ENCODE assay signal across 9 cellular contexts in genomic region chr2:200383380-200384110, GRCh38.
DNase-seq lines count a peak whose midpoint lies in the region; ATAC-seq, FAIRE-seq and TF ChIP-seq lines count a peak whose summit lies in the region.
"Had no signal": no experiment of that assay in that cellular context is flagged by ENCODE, and none has a peak within 500 bp of the region (broad histone marks: within the 10 kb centered on the region; RNA-seq: fewer than 3 reads in every experiment).

No MANE protein-coding gene starts in this region.

- no peak overlapping the region for H3K27ac Mint-ChIP-seq in activated B cell treated with CpG ODN at 0.5 μM for 24 hours
- peak overlapping the region; percentile 95 to 96 for H3K27ac Mint-ChIP-seq in stimulated activated naive CD8-positive, alpha-beta T cell treated with anti-CD3 and anti-CD28 coated beads, Interleukin-15, amount 100 ng/mL, for 72 hours

- H3K4me3 Mint-ChIP-seq in activated B cell treated with CpG ODN at 0.5 μM for 24 hours = no peak overlapping the region
- H3K4me3 Mint-ChIP-seq in stimulated activated naive CD8-positive, alpha-beta T cell treated with anti-CD3 and anti-CD28 coated beads, Interleukin-15, amount 100 ng/mL, for 72 hours = peak overlapping the region in 1 of 2 donors; percentile 61

- peak; percentile 73 for FAIRE-seq in GM19239 (lab: Jason Lieb, UNC)

- H3K4me1 Mint-ChIP-seq in activated B cell treated with CpG ODN at 0.5 μM for 24 hours = peaks cover 3% of the 10 kb centered on the region
- H3K4me1 Mint-ChIP-seq in stimulated activated naive CD8-positive, alpha-beta T cell treated with anti-CD3 and anti-CD28 coated beads, Interleukin-15, amount 100 ng/mL, for 72 hours = peaks cover 23% of the 10 kb centered on the region

- POLR2A ChIA-PET in activated B cell treated with CpG ODN at 0.5 μM for 24 hours (lab: Charles Lee) = no interaction called here

- intact Hi-C loops in activated B cell treated with CpG ODN at 0.5 μM for 24 hours (cut with micrococcal nuclease) = no loop called here

- CTCF ChIA-PET in activated B cell treated with CpG ODN at 0.5 μM for 24 hours (lab: Charles Lee) = no interaction called here

- H3K36me3 Mint-ChIP-seq in activated B cell treated with CpG ODN at 0.5 μM for 24 hours (ENCODE audit: low read depth) = no peaks in the 10 kb centered on the region
- H3K36me3 Mint-ChIP-seq: IgD-negative memory B cell had no signal

- ATAC-seq in activated B cell treated with CpG ODN at 0.5 μM for 24 hours (ENCODE audit: low read depth) = peak; percentile 34
- peak; percentile 94 for ATAC-seq in stimulated activated naive CD8-positive, alpha-beta T cell treated with anti-CD3 and anti-CD28 coated beads, Interleukin-15, amount 100 ng/mL, for 72 hours

- no peaks in the 10 kb centered on the region for H3K27me3 Mint-ChIP-seq in activated B cell treated with CpG ODN at 0.5 μM for 24 hours
- H3K27me3 Mint-ChIP-seq in stimulated activated naive CD8-positive, alpha-beta T cell treated with anti-CD3 and anti-CD28 coated beads, Interleukin-15, amount 100 ng/mL, for 72 hours = no peaks in the 10 kb centered on the region

- no peaks in the 10 kb centered on the region for H3K9me3 Mint-ChIP-seq in activated B cell treated with CpG ODN at 0.5 μM for 24 hours
- no peaks in the 10 kb centered on the region for H3K9me3 Mint-ChIP-seq in stimulated activated naive CD8-positive, alpha-beta T cell treated with anti-CD3 and anti-CD28 coated beads, Interleukin-15, amount 100 ng/mL, for 72 hours
- H3K9me3 Mint-ChIP-seq: IgD-negative memory B cell had no signal

- TF ChIP-seq CTCF in activated B cell treated with CpG ODN at 0.5 μM for 24 hours (IDR thresholded peaks at IDR 0.05) = no peak

- peak; percentile 28 for DNase-seq in CD1c-positive myeloid dendritic cell (ENCODE audit: extremely low spot score)
- no peak for DNase-seq in GM19239 (ENCODE audit: insufficient read length, low spot score)
- peak; percentile 59 for DNase-seq in HT-29 (ENCODE audit: low spot score)
- no peak for DNase-seq in activated B cell treated with CpG ODN at 0.5 μM for 24 hours
- peak; percentile 60 for DNase-seq in globus pallidus (ENCODE audit: low spot score)
- no peak for DNase-seq in stimulated activated naive CD8-positive, alpha-beta T cell treated with anti-CD3 and anti-CD28 coated beads, Interleukin-15, amount 100 ng/mL, for 72 hours
- no peak for DNase-seq in cortex of kidney (lab: John Stamatoyannopoulos, UW)
- no peak for DNase-seq in activated CD4-positive, alpha-beta T cell treated with anti-CD3 and anti-CD28 coated beads for 4 hours

Comparison
In these comparisons a context has a peak if more than half of its experiments do, and no peak if none do; other contexts are left out.
1. DNase-seq: peak in CD1c-positive myeloid dendritic cell (single experiment), HT-29 (single experiment) and globus pallidus (single experiment); none in GM19239 (single experiment), activated B cell treated with CpG ODN at 0.5 μM for 24 hours (single experiment), stimulated activated naive CD8-positive, alpha-beta T cell treated with anti-CD3 and anti-CD28 coated beads, Interleukin-15, amount 100 ng/mL, for 72 hours (0 of 2), cortex of kidney (single experiment) and activated CD4-positive, alpha-beta T cell treated with anti-CD3 and anti-CD28 coated beads for 4 hours (0 of 2).